ENCODE assay signal across 13 cellular contexts in the genomic region with DNA sequence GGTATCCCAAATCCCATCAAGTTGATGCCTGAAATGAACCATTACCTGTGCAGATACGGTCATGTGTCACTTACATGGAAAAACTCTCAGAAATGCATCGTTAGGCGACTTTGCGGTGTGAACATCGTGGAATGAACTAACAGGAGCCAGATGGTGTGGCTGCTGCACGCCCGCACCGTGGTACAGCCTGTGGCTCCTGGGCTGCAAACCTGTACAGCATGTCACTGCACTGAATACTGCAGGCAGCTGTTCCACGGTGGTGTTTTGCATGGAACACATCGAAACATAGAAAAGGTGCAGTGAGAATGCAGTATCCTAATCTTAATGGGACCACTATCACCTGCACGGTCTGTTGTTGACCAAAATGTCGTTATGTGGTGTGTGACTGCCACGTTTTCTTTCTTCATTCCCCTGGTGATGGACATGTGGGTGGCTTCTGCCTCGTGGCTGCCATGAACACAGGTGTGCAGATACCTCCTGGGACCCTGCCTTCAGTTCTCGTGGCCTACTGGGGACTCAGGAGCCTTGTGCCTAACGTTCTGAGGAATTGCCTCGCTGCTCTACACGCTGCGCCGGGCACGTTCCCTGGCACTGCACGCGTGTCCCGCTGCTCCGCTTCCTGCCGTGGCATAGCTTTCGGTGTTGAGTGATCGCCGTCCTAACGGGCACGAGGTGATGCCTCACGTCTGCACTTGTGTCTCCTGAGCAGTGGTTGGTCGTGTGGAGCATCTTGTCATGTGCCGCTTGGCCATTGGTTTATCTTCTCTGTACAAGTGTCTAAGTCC. TPM values are rescaled to one million over a fixed set of nuclear protein-coding genes. Genes with fewer than 3 reads are reported as not detected.
DNase-seq lines count a peak whose midpoint lies in the region; ATAC-seq and TF ChIP-seq lines count a peak whose summit lies in the region.
"Had no signal": no experiment of that assay in that cellular context is flagged by ENCODE, and none has a peak within 500 bp of the region (broad histone marks: within the 10 kb centered on the region; RNA-seq: fewer than 3 reads in every experiment).

No MANE protein-coding gene starts in this region.

- H3K27ac Mint-ChIP-seq in brain = peak overlapping the region; percentile 50 to 95 (median 94)

- H3K9me3 ChIP-seq in left ventricle myocardium inferior (replicated peaks) (no peaks in the 10 kb centered on the region), mesodermal cell (ENCODE audit: control insufficient read depth, low read length) (no peaks in the 10 kb centered on the region), tibial nerve (no peaks in the 10 kb centered on the region)

- peaks cover 43% of the 10 kb centered on the region for H3K4me1 Mint-ChIP-seq in brain

- TF ChIP-seq CTCF in left ventricle myocardium inferior (IDR thresholded peaks at IDR 0.05; ENCODE audit: borderline replicate concordance) = no peak
- TF ChIP-seq CTCF in brain (conservative IDR thresholded peaks at IDR 0.05) = no peak
- TF ChIP-seq CTCF in tibial nerve (IDR thresholded peaks at IDR 0.05) = no peak

- H3K36me3 Mint-ChIP-seq in brain = peaks cover 72% of the 10 kb centered on the region

- intact Hi-C loops in left cardiac atrium (cut with DNase I) = no loop called here
- intact Hi-C loops in left ventricle myocardium inferior (cut with micrococcal nuclease) = no loop called here

- H3K9me3 Mint-ChIP-seq in brain = peaks cover 0 to 7% (median 2%) of the 10 kb centered on the region in 5 experiments

- no peak for TF ChIP-seq POLR2A in tibial nerve (IDR thresholded peaks at IDR 0.05)

- H3K4me1 ChIP-seq in left ventricle myocardium inferior = peaks cover 43% of the 10 kb centered on the region
- peaks cover 28% of the 10 kb centered on the region for H3K4me1 ChIP-seq in mesodermal cell (ENCODE audit: control insufficient read depth, insufficient read depth, low read length, poor library complexity, severe bottlenecking)
- peaks cover 6 to 46% (median 26%) of the 10 kb centered on the region in 4 donors for H3K4me1 ChIP-seq in tibial nerve

- peak overlapping the region in 4 of 5 experiments; percentile 79 to 87 (median 84) for H3K4me3 Mint-ChIP-seq in brain

- WGBS in mesodermal cell (ENCODE audit: insufficient coverage in 2 of 2), 2 experiments = 95 to 98% methylated on average over 33 of the region's 34 CpGs
- 91 to 92% methylated on average over 33 to 34 of the region's 34 CpGs for WGBS in tibial nerve, 2 donors

- peak; percentile 16 for DNase-seq in left cardiac atrium
- DNase-seq in left ventricle myocardium inferior = no peak
- no peak for DNase-seq in tibial nerve (ENCODE audit: low spot score in 2 of 2)
- DNase-seq in NCI-H748 treated with DMSO at 0.1 percent for 48 hours (lab: John Stamatoyannopoulos, UW) = no peak
- DNase-seq in Ammon's horn (ENCODE audit: low spot score) = no peak
- no peak for DNase-seq in AG08396 (ENCODE audit: low spot score)
- DNase-seq: activated CD4-positive, alpha-beta T cell treated with anti-CD3 and anti-CD28 coated beads for 48 hours; DND-41; NCI-H1436 had no signal

- no peaks in the 10 kb centered on the region for H3K27me3 Mint-ChIP-seq in brain

- H3K27ac ChIP-seq in left ventricle myocardium inferior (replicated peaks) (no peak overlapping the region), mesodermal cell (ENCODE audit: low read depth, low read length, severe bottlenecking) (peak overlapping the region; percentile 94), tibial nerve (peak overlapping the region in 3 of 4 donors; percentile 58 to 86 (median 77))

- no peaks in the 10 kb centered on the region for H3K27me3 ChIP-seq in left ventricle myocardium inferior (ENCODE audit: low read depth)
- no peaks in the 10 kb centered on the region for H3K27me3 ChIP-seq in tibial nerve

- no peak for TF ChIP-seq EP300 in tibial nerve (IDR thresholded peaks at IDR 0.05)

- peaks cover 11% of the 10 kb centered on the region for H3K36me3 ChIP-seq in left ventricle myocardium inferior
- H3K36me3 ChIP-seq in mesodermal cell (ENCODE audit: control insufficient read depth, insufficient read depth, low read length) = peaks cover 67% of the 10 kb centered on the region
- H3K36me3 ChIP-seq in tibial nerve = peaks cover 3 to 15% (median 5%) of the 10 kb centered on the region in 3 donors

- ATAC-seq in left cardiac atrium = no peak
- ATAC-seq: Panc1 had no signal

- H3K4me3 ChIP-seq in left ventricle myocardium inferior (no peak overlapping the region), mesodermal cell (ENCODE audit: extremely low read depth, insufficient read depth, low read length, poor library complexity, severe bottlenecking) (no peak overlapping the region), tibial nerve (no peak overlapping the region)
- H3K4me3 ChIP-seq: lung had no signal

RNA-seq across cellular contexts. Expression of gene MAEA, which starts 18.5 kb away (rescaled TPM):
- 10 to 100 TPM; 41.9 to 59.3 TPM for total RNA-seq in left cardiac atrium
- total RNA-seq in left ventricle myocardium inferior = 49.5 TPM
- 70.7 TPM for polyA plus RNA-seq in brain (ENCODE audit: insufficient read depth, low read depth, low replicate concordance)
- 60.2 TPM for polyA plus RNA-seq in mesodermal cell (2013, experiment 1 of 2)
- 56.9 TPM for polyA plus RNA-seq in mesodermal cell (2013, experiment 2 of 2)
- total RNA-seq in tibial nerve = 100 to 1,000 TPM in 1 of 4 donors, 10 to 100 TPM in 3; 66.2 to 140 (median 83.2) TPM

RNA-seq across cellular contexts. Expression of gene UVSSA, which starts 38.9 kb away (rescaled TPM):
- total RNA-seq in left cardiac atrium (1 to 10 TPM; 7.9 to 8.4 TPM), left ventricle myocardium inferior (5.9 TPM), tibial nerve (10 to 100 TPM; 29.8 to 72.0 (median 30.4) TPM)
- polyA plus RNA-seq in brain (ENCODE audit: insufficient read depth, low read depth, low replicate concordance) = 2.7 TPM
- polyA plus RNA-seq in mesodermal cell (2013, experiment 1 of 2) = 11.6 TPM
- 10.5 TPM for polyA plus RNA-seq in mesodermal cell (2013, experiment 2 of 2)

RNA-seq across cellular contexts. Expression of gene CTBP1, which starts 59.2 kb away (rescaled TPM):
- total RNA-seq in left cardiac atrium = 100 to 1,000 TPM; 121 to 128 TPM
- 112 TPM for total RNA-seq in left ventricle myocardium inferior
- polyA plus RNA-seq in brain (ENCODE audit: insufficient read depth, low read depth, low replicate concordance) = 208 TPM
- polyA plus RNA-seq in mesodermal cell (2013, experiment 1 of 2) = 121 TPM
- 106 TPM for polyA plus RNA-seq in mesodermal cell (2013, experiment 2 of 2)
- 100 to 1,000 TPM; 134 to 255 (median 193) TPM for total RNA-seq in tibial nerve
